ENCODE assay signal across 1 cellular context in the genomic region with DNA sequence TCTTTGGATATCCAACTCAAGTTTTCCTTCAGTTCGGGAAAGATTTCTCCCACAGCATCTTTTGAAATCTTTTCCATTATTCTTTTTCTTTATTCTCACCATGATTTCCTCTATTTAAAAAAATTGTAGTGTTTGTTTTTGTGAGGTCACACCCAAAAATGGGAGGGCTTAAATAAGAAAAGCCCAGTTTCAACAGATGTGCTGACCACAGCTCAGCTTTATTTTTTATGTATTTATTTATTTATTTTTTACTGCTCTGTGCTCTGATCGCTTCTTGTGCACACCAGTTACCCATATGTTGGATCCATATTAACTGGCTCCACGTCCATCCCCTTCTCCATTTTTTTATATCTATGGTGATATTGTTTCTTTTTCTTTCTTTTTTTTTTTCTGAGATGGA.
TF ChIP-seq lines count a peak whose summit lies in the region.

No MANE protein-coding gene starts in this region.

TF ChIP-seq in GM23338, 12 proteins besides CTCF, POLR2A, EP300 and RAD21:
- TF ChIP-seq JUNB (IDR thresholded peaks at IDR 0.05; ENCODE audit: unreplicated experiment): no peak
- TF ChIP-seq EZH2 (IDR thresholded peaks at IDR 0.05; ENCODE audit: low read depth, unreplicated experiment): no peak
- TF ChIP-seq, protein P1, sequence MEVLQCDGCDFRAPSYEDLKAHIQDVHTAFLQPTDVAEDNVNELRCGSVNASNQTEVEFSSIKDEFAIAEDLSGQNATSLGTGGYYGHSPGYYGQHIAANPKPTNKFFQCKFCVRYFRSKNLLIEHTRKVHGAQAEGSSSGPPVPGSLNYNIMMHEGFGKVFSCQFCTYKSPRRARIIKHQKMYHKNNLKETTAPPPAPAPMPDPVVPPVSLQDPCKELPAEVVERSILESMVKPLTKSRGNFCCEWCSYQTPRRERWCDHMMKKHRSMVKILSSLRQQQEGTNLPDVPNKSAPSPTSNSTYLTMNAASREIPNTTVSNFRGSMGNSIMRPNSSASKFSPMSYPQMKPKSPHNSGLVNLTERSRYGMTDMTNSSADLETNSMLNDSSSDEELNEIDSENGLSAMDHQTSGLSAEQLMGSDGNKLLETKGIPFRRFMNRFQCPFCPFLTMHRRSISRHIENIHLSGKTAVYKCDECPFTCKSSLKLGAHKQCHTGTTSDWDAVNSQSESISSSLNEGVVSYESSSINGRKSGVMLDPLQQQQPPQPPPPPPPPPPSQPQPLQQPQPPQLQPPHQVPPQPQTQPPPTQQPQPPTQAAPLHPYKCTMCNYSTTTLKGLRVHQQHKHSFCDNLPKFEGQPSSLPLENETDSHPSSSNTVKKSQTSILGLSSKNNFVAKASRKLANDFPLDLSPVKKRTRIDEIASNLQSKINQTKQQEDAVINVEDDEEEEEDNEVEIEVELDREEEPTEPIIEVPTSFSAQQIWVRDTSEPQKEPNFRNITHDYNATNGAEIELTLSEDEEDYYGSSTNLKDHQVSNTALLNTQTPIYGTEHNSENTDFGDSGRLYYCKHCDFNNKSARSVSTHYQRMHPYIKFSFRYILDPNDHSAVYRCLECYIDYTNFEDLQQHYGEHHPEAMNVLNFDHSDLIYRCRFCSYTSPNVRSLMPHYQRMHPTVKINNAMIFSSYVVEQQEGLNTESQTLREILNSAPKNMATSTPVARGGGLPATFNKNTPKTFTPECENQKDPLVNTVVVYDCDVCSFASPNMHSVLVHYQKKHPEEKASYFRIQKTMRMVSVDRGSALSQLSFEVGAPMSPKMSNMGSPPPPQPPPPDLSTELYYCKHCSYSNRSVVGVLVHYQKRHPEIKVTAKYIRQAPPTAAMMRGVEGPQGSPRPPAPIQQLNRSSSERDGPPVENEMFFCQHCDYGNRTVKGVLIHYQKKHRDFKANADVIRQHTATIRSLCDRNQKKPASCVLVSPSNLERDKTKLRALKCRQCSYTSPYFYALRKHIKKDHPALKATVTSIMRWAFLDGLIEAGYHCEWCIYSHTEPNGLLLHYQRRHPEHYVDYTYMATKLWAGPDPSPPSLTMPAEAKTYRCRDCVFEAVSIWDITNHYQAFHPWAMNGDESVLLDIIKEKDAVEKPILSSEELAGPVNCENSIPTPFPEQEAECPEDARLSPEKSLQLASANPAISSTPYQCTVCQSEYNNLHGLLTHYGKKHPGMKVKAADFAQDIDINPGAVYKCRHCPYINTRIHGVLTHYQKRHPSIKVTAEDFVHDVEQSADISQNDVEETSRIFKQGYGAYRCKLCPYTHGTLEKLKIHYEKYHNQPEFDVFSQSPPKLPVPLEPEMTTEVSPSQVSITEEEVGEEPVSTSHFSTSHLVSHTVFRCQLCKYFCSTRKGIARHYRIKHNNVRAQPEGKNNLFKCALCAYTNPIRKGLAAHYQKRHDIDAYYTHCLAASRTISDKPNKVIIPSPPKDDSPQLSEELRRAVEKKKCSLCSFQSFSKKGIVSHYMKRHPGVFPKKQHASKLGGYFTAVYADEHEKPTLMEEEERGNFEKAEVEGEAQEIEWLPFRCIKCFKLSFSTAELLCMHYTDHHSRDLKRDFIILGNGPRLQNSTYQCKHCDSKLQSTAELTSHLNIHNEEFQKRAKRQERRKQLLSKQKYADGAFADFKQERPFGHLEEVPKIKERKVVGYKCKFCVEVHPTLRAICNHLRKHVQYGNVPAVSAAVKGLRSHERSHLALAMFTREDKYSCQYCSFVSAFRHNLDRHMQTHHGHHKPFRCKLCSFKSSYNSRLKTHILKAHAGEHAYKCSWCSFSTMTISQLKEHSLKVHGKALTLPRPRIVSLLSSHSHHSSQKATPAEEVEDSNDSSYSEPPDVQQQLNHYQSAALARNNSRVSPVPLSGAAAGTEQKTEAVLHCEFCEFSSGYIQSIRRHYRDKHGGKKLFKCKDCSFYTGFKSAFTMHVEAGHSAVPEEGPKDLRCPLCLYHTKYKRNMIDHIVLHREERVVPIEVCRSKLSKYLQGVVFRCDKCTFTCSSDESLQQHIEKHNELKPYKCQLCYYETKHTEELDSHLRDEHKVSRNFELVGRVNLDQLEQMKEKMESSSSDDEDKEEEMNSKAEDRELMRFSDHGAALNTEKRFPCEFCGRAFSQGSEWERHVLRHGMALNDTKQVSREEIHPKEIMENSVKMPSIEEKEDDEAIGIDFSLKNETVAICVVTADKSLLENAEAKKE (CRISPR knock-in tag; IDR thresholded peaks at IDR 0.05): no peak
- TF ChIP-seq ZNF114 (CRISPR knock-in tag; IDR thresholded peaks at IDR 0.05): no peak
- no peak for TF ChIP-seq NANOG (IDR thresholded peaks at IDR 0.05; ENCODE audit: borderline replicate concordance)
- no peak for TF ChIP-seq ZNF331 (CRISPR knock-in tag; IDR thresholded peaks at IDR 0.05; ENCODE audit: low read depth)
- no peak for TF ChIP-seq CREB1 (CRISPR knock-in tag; IDR thresholded peaks at IDR 0.05; ENCODE audit: low read depth)
- TF ChIP-seq POLR2AphosphoS5 (IDR thresholded peaks at IDR 0.05; ENCODE audit: low read depth): no peak
- TF ChIP-seq, protein P2, sequence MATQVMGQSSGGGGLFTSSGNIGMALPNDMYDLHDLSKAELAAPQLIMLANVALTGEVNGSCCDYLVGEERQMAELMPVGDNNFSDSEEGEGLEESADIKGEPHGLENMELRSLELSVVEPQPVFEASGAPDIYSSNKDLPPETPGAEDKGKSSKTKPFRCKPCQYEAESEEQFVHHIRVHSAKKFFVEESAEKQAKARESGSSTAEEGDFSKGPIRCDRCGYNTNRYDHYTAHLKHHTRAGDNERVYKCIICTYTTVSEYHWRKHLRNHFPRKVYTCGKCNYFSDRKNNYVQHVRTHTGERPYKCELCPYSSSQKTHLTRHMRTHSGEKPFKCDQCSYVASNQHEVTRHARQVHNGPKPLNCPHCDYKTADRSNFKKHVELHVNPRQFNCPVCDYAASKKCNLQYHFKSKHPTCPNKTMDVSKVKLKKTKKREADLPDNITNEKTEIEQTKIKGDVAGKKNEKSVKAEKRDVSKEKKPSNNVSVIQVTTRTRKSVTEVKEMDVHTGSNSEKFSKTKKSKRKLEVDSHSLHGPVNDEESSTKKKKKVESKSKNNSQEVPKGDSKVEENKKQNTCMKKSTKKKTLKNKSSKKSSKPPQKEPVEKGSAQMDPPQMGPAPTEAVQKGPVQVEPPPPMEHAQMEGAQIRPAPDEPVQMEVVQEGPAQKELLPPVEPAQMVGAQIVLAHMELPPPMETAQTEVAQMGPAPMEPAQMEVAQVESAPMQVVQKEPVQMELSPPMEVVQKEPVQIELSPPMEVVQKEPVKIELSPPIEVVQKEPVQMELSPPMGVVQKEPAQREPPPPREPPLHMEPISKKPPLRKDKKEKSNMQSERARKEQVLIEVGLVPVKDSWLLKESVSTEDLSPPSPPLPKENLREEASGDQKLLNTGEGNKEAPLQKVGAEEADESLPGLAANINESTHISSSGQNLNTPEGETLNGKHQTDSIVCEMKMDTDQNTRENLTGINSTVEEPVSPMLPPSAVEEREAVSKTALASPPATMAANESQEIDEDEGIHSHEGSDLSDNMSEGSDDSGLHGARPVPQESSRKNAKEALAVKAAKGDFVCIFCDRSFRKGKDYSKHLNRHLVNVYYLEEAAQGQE (IDR thresholded peaks at IDR 0.05; ENCODE audit: unreplicated experiment): no peak
